Comparison of ENCODE assay signal across 19 cellular contexts in genomic region chr2:2845267-2845666, GRCh38.
DNase-seq lines count a peak whose midpoint lies in the region; ATAC-seq, FAIRE-seq and TF ChIP-seq lines count a peak whose summit lies in the region.
"Had no signal": no experiment of that assay in that cellular context is flagged by ENCODE, and none has a peak within 500 bp of the region (broad histone marks: within the 10 kb centered on the region; RNA-seq: fewer than 3 reads in every experiment).

No MANE protein-coding gene starts in this region.

- no peak overlapping the region for H2BK12ac ChIP-seq in H9 (ENCODE audit: insufficient read length, low read depth, low read length)

- intact Hi-C loops in adrenal gland (cut with DNase I) = no loop called here

- no peak overlapping the region for H2BK5ac ChIP-seq in H9 (ENCODE audit: insufficient read length, low read length)

- H3K36me3 Mint-ChIP-seq in H9 (ENCODE audit: insufficient read depth in 1 of 3, low read depth in 3 of 3) (no peaks in the 10 kb centered on the region), neural progenitor cell (no peaks in the 10 kb centered on the region)
- H3K36me3 Mint-ChIP-seq: CD8-positive, alpha-beta T cell had no signal

- no peak overlapping the region for H2AFZ ChIP-seq in H9 (ENCODE audit: low read length)
- H2AFZ ChIP-seq in neural progenitor cell (replicated peaks) = no peak overlapping the region

- peaks cover 14 to 17% of the 10 kb centered on the region in 2 experiments for H3K4me1 Mint-ChIP-seq in H9
- H3K4me1 Mint-ChIP-seq in neural progenitor cell = peaks cover 18% of the 10 kb centered on the region

- DNase-seq in DMS 273 (lab: John Stamatoyannopoulos, UW; ENCODE audit: unreplicated experiment) (peak; percentile 32), DMS 273 treated with DMSO at 0.1 percent for 48 hours (lab: John Stamatoyannopoulos, UW) (no peak), H9 (no peak), bronchial epithelial cell (ENCODE audit: low read depth) (peak; percentile 27), neural progenitor cell (ENCODE audit: low spot score) (no peak), adrenal gland (no peak)
- DNase-seq: CD8-positive, alpha-beta T cell; KBM-7; NCI-H1092; NCI-H1930; NCI-H2227 treated with DMSO at 0.1 percent for 48 hours; NCI-H774; SK-N-SH had no signal

- no peaks in the 10 kb centered on the region for H3K36me3 ChIP-seq in bronchial epithelial cell (ENCODE audit: control insufficient read depth, insufficient read depth, low read length)
- no peaks in the 10 kb centered on the region for H3K36me3 ChIP-seq in neural progenitor cell
- no peaks in the 10 kb centered on the region for H3K36me3 ChIP-seq in adrenal gland (replicated peaks in 1 of 2)

- H3K27ac Mint-ChIP-seq in H9 (0 out of 7 replicates have a peak overlapping the region, but pooled peaks of 1 of the 3 experiments have one; percentile 23), neural progenitor cell (peak overlapping the region; percentile 88)
- H3K27ac Mint-ChIP-seq: CD8-positive, alpha-beta T cell had no signal

- H3K4me2 ChIP-seq in H9 (ENCODE audit: insufficient read depth, insufficient read length, low read length) = no peak overlapping the region
- H3K4me2 ChIP-seq in neural progenitor cell = no peak overlapping the region
- H3K4me2 ChIP-seq: SK-N-SH had no signal

- H3K27me3 Mint-ChIP-seq in H9 (ENCODE audit: low read depth) (no peaks in the 10 kb centered on the region; the same call in 1 of the 2 replicates), neural progenitor cell (ENCODE audit: insufficient read depth, low read depth) (peaks cover 8% of the 10 kb centered on the region)

- no peak overlapping the region for H2AK5ac ChIP-seq in H9 (ENCODE audit: insufficient read length, low read length)

- no peak overlapping the region for H2BK20ac ChIP-seq in H9 (ENCODE audit: low read depth, low read length, poor library complexity, severe bottlenecking)

- no peaks in the 10 kb centered on the region for H3K79me1 ChIP-seq in H9 (ENCODE audit: insufficient read depth, low read depth, low read length, poor library complexity, severe bottlenecking)

- no peak overlapping the region for H3T11ph ChIP-seq in H9 (ENCODE audit: low read length)

- H3K27me3 ChIP-seq in H9 (ENCODE audit: insufficient read depth, low read length) (no peaks in the 10 kb centered on the region), bronchial epithelial cell (ENCODE audit: control insufficient read depth, insufficient read depth, low read length) (no peaks in the 10 kb centered on the region), neural progenitor cell (no peaks in the 10 kb centered on the region), adrenal gland (no peaks in the 10 kb centered on the region)

- H3K14ac ChIP-seq in H9 (ENCODE audit: insufficient read depth, low read length) = no peak overlapping the region

- no peak for TF ChIP-seq POLR2A in adrenal gland (IDR thresholded peaks at IDR 0.05)

- H3K79me2 ChIP-seq in H9 (ENCODE audit: insufficient read depth, low read length) = no peaks in the 10 kb centered on the region
- H3K79me2 ChIP-seq in neural progenitor cell (ENCODE audit: low read depth) = no peaks in the 10 kb centered on the region

- H2BK15ac ChIP-seq in H9 (ENCODE audit: low read depth, low read length) = no peak overlapping the region

- H3K9me3 Mint-ChIP-seq in H9 (no peaks in the 10 kb centered on the region; a peak in 1 of 5 replicates), neural progenitor cell (no peaks in the 10 kb centered on the region)
- H3K9me3 Mint-ChIP-seq: CD8-positive, alpha-beta T cell had no signal

- no peak overlapping the region for H3K4me3 Mint-ChIP-seq in H9
- H3K4me3 Mint-ChIP-seq in neural progenitor cell = no peak overlapping the region
- H3K4me3 Mint-ChIP-seq: CD8-positive, alpha-beta T cell had no signal

- H3K56ac ChIP-seq in H9 (ENCODE audit: insufficient read length, low read depth, low read length) = no peak overlapping the region

- H3K4me3 ChIP-seq in bronchial epithelial cell (ENCODE audit: low read depth, low read length) (no peak overlapping the region), neural progenitor cell (no peak overlapping the region), adrenal gland (no peak overlapping the region)

- no peak overlapping the region for H3K27ac ChIP-seq in H9 (ENCODE audit: insufficient read length, low read depth, low read length)
- no peak overlapping the region for H3K27ac ChIP-seq in neural progenitor cell
- H3K27ac ChIP-seq in adrenal gland = no peak overlapping the region
- H3K27ac ChIP-seq: 22Rv1 had no signal

- H3K9ac ChIP-seq in H9 (ENCODE audit: extremely low read depth, insufficient read length, low read length) (no peak overlapping the region), neural progenitor cell (no peak overlapping the region)
- H3K9ac ChIP-seq: SK-N-SH had no signal

- no peak overlapping the region for H3K18ac ChIP-seq in H9 (ENCODE audit: insufficient read length, low read depth, low read length)

- H4K8ac ChIP-seq in H9 (replicated peaks; ENCODE audit: insufficient read length, low read depth, low read length) = peak overlapping the region; percentile 23

- H3K23me2 ChIP-seq in H9 (ENCODE audit: insufficient read length, low read depth, low read length, poor library complexity, severe bottlenecking) = no peaks in the 10 kb centered on the region

- TF ChIP-seq CTCF in H9 (conservative IDR thresholded peaks at IDR 0.05) = no peak
- no peak for TF ChIP-seq CTCF in bronchial epithelial cell (IDR thresholded peaks at IDR 0.05; ENCODE audit: insufficient read depth, low read length, severe bottlenecking)
- no peak for TF ChIP-seq CTCF in neural progenitor cell (IDR thresholded peaks at IDR 0.05)
- TF ChIP-seq CTCF in adrenal gland (IDR thresholded peaks at IDR 0.05) = no peak

- H4K5ac ChIP-seq in H9 (ENCODE audit: insufficient read length, low read depth, low read length) = no peak overlapping the region

- WGBS in H9 (ENCODE audit: extremely low coverage, insufficient read length, low lambda C conversion rate) = no CpG with 5 or more reads among the region's 11 CpGs
- WGBS in adrenal gland, 4 donors = 83 to 92% (median 85%) methylated on average over 11 of the region's 11 CpGs

- FAIRE-seq in bronchial epithelial cell (lab: Jason Lieb, UNC) = no peak
- FAIRE-seq: D721Med had no signal

- no peak for ATAC-seq in GM18867 (IDR thresholded peaks at IDR 0.05; ENCODE audit: unreplicated experiment)
- no peak for ATAC-seq in GM21576 (IDR thresholded peaks at IDR 0.05; ENCODE audit: unreplicated experiment)
- ATAC-seq: CD8-positive, alpha-beta T cell; Panc1; Right ventricle myocardium inferior had no signal

- no peaks in the 10 kb centered on the region for H3K9me3 ChIP-seq in H9 (ENCODE audit: control insufficient read depth, low read depth, low read length)
- no peaks in the 10 kb centered on the region for H3K9me3 ChIP-seq in neural progenitor cell (ENCODE audit: low read depth)
- no peaks in the 10 kb centered on the region for H3K9me3 ChIP-seq in adrenal gland (replicated peaks in 1 of 3)
- H3K9me3 ChIP-seq: SK-N-SH had no signal

- no peak overlapping the region for H4K91ac ChIP-seq in H9 (ENCODE audit: insufficient read length, low read depth, low read length)

- no peak overlapping the region for H3K23ac ChIP-seq in H9 (ENCODE audit: insufficient read length, low read depth, low read length)

- H4K20me1 ChIP-seq in H9 (ENCODE audit: control insufficient read depth, insufficient read depth, insufficient read length) (no peaks in the 10 kb centered on the region), neural progenitor cell (ENCODE audit: low read depth) (no peaks in the 10 kb centered on the region)

- H3F3A ChIP-seq in neural progenitor cell (ENCODE audit: low read depth) = no peaks in the 10 kb centered on the region

- no peak overlapping the region for H2BK120ac ChIP-seq in H9 (ENCODE audit: low read depth, low read length, poor library complexity, severe bottlenecking)

- H3K4me1 ChIP-seq in H9 (ENCODE audit: insufficient read depth, low read length) (no peaks in the 10 kb centered on the region; the same call in 1 of the 2 replicates), neural progenitor cell (peaks cover 24% of the 10 kb centered on the region), adrenal gland (replicated peaks in 1 of 2) (no peaks in the 10 kb centered on the region)

- H3K4ac ChIP-seq in H9 (ENCODE audit: low read depth, low read length) = no peak overlapping the region

Comparison
In these comparisons a context has a peak if more than half of its experiments do, and no peak if none do; other contexts are left out.
1. DNase-seq: peak in DMS 273 (single experiment) and bronchial epithelial cell (single experiment); none in DMS 273 treated with DMSO at 0.1 percent for 48 hours (single experiment), H9 (single experiment), neural progenitor cell (single experiment) and adrenal gland (0 of 7).